14 cellular contexts compared by ENCODE assay signal in the genomic region with DNA sequence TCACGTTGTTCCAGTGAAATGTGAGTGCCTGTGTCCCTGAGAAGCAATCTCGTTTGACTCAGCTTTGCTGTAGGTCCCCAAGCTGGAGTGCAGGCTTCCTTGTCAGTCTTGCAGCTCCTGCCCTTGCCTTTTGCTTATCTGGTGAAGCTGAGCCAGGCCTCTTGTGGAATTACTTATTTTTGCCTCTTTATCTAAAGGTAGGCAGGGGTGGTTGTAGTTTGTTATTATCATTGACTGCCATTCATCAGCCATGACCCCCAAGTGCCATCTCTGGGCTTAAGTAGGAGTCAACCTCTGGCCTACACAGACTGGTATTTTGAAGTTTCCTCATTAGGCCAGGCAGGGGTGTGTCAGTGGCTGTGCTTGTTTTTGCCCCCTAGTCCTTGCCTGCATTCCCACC. TPM values are rescaled to one million over a fixed set of nuclear protein-coding genes. Genes with fewer than 3 reads are reported as not detected.
DNase-seq lines count a peak whose midpoint lies in the region; ATAC-seq and TF ChIP-seq lines count a peak whose summit lies in the region.
"Had no signal": no experiment of that assay in that cellular context is flagged by ENCODE, and none has a peak within 500 bp of the region (broad histone marks: within the 10 kb centered on the region; RNA-seq: fewer than 3 reads in every experiment).

No MANE protein-coding gene starts in this region.

- no peak overlapping the region for H4K91ac ChIP-seq in IMR-90 (ENCODE audit: insufficient read depth, low read depth, low read length)

- no peak overlapping the region for H2BK5ac ChIP-seq in IMR-90 (ENCODE audit: low read depth, low read length, poor library complexity, severe bottlenecking)

- peak overlapping the region; percentile 24; the same call in 1 of the 2 replicates for H3K9ac ChIP-seq in IMR-90 (ENCODE audit: low read depth, low read length)

- no peak overlapping the region for H2AK5ac ChIP-seq in IMR-90 (ENCODE audit: low read depth, low read length)

- no peak overlapping the region for H2AK9ac ChIP-seq in IMR-90 (replicated peaks; ENCODE audit: low read depth, low read length, poor library complexity)

- H4K5ac ChIP-seq in IMR-90 (ENCODE audit: low read depth, low read length) = no peak overlapping the region

- peaks cover 33% of the 10 kb centered on the region for H3K36me3 Mint-ChIP-seq in activated CD4-positive, alpha-beta T cell treated with anti-CD3 and anti-CD28 coated beads for 36 hours (ENCODE audit: low read depth)
- peaks cover 77% of the 10 kb centered on the region for H3K36me3 Mint-ChIP-seq in activated T-helper 17 cell treated with anti-CD3 and anti-CD28 coated beads, Interleukin-2, amount 50 U/mL, for 72 hours (ENCODE audit: low read depth)
- H3K36me3 Mint-ChIP-seq in naive thymus-derived CD8-positive, alpha-beta T cell = peaks cover 0 to 49% (median 10%) of the 10 kb centered on the region in 3 donors

- ATAC-seq in activated CD4-positive, alpha-beta T cell treated with anti-CD3 and anti-CD28 coated beads for 36 hours = no peak
- no peak for ATAC-seq in IMR-90 (ENCODE audit: low read depth)
- no peak for ATAC-seq in activated T-helper 17 cell treated with anti-CD3 and anti-CD28 coated beads, Interleukin-2, amount 50 U/mL, for 72 hours (replicated peaks)
- no peak for ATAC-seq in naive thymus-derived CD8-positive, alpha-beta T cell
- ATAC-seq: left ventricle myocardium superior had no signal

- no peaks in the 10 kb centered on the region for H3K9me3 ChIP-seq in IMR-90 (ENCODE audit: control insufficient read depth, insufficient read depth, low read length)

- H3K4me3 Mint-ChIP-seq in activated CD4-positive, alpha-beta T cell treated with anti-CD3 and anti-CD28 coated beads for 36 hours = peak overlapping the region; percentile 95
- peak overlapping the region; percentile 92 for H3K4me3 Mint-ChIP-seq in activated T-helper 17 cell treated with anti-CD3 and anti-CD28 coated beads, Interleukin-2, amount 50 U/mL, for 72 hours
- peak overlapping the region in 9 of 10 donors; percentile 15 to 98 (median 84) for H3K4me3 Mint-ChIP-seq in naive thymus-derived CD8-positive, alpha-beta T cell

- peak overlapping the region in 1 of 2 experiments; percentile 15; a peak in 2 of 4 replicates for H4K8ac ChIP-seq in IMR-90 (ENCODE audit: low read depth in 2 of 2, low read length in 2 of 2)

- H3K79me1 ChIP-seq in IMR-90 (ENCODE audit: low read depth in 1 of 2, low read length in 2 of 2) = peaks cover 39 to 69% of the 10 kb centered on the region in 2 experiments

- H2BK15ac ChIP-seq in IMR-90 (ENCODE audit: low read depth, low read length) = no peak overlapping the region

- peaks cover 54% of the 10 kb centered on the region for H3K4me1 Mint-ChIP-seq in activated CD4-positive, alpha-beta T cell treated with anti-CD3 and anti-CD28 coated beads for 36 hours
- peaks cover 32% of the 10 kb centered on the region for H3K4me1 Mint-ChIP-seq in activated T-helper 17 cell treated with anti-CD3 and anti-CD28 coated beads, Interleukin-2, amount 50 U/mL, for 72 hours
- H3K4me1 Mint-ChIP-seq in naive thymus-derived CD8-positive, alpha-beta T cell = peaks cover 32 to 78% (median 61%) of the 10 kb centered on the region in 4 donors

- H3K4ac ChIP-seq in IMR-90 (ENCODE audit: low read depth, low read length) = no peak overlapping the region

- H3K27ac ChIP-seq in IMR-90 (ENCODE audit: insufficient read depth, low read length) = no peak overlapping the region
- H3K27ac ChIP-seq: brain microvascular endothelial cell had no signal

- H2BK20ac ChIP-seq in IMR-90 (ENCODE audit: low read depth, low read length) = no peak overlapping the region

- TF ChIP-seq RAD21 in IMR-90 (IDR thresholded peaks at IDR 0.05; ENCODE audit: low read length) = no peak

- no peaks in the 10 kb centered on the region for H3K27me3 ChIP-seq in IMR-90 (ENCODE audit: control insufficient read depth, insufficient read depth, low read length)
- H3K27me3 ChIP-seq: brain microvascular endothelial cell had no signal

- H4K20me1 ChIP-seq in IMR-90 (ENCODE audit: insufficient read depth, low read length) = no peaks in the 10 kb centered on the region

- H2BK120ac ChIP-seq in IMR-90 (ENCODE audit: low read depth, low read length) = no peak overlapping the region

- no peak for TF ChIP-seq POLR2A in IMR-90 (IDR thresholded peaks at IDR 0.05; ENCODE audit: low read depth, low read length)

- H3K27me3 Mint-ChIP-seq in activated CD4-positive, alpha-beta T cell treated with anti-CD3 and anti-CD28 coated beads for 36 hours = no peaks in the 10 kb centered on the region
- no peaks in the 10 kb centered on the region for H3K27me3 Mint-ChIP-seq in activated T-helper 17 cell treated with anti-CD3 and anti-CD28 coated beads, Interleukin-2, amount 50 U/mL, for 72 hours
- H3K27me3 Mint-ChIP-seq in naive thymus-derived CD8-positive, alpha-beta T cell = no peaks in the 10 kb centered on the region

- H3K18ac ChIP-seq in IMR-90 (ENCODE audit: low read depth, low read length) = no peak overlapping the region

- no peak overlapping the region; the same call in 1 of the 2 replicates for H3K4me2 ChIP-seq in IMR-90 (ENCODE audit: low read depth, low read length)

- dilution Hi-C loops in IMR-90 (cut with HindIII; ENCODE audit: low sequenced_read_pairs, unreplicated experiment) = no loop called here

- H3K9me1 ChIP-seq in IMR-90 (ENCODE audit: insufficient read depth, low read length) = peaks cover 8% of the 10 kb centered on the region; the same call in 1 of the 2 replicates

- CTCF ChIA-PET in activated CD4-positive, alpha-beta T cell treated with anti-CD3 and anti-CD28 coated beads for 36 hours (lab: Charles Lee) = no interaction called here
- CTCF ChIA-PET in IMR-90 (lab: Yijun Ruan, JAX) = interaction anchor here (0.8 to 1.7 kb wide), 2 partner anchors 10 to 271 kb away, joined by 3 to 4 read pairs; no protein-coding TSS in a partner anchor

- DNase-seq in activated CD4-positive, alpha-beta T cell treated with anti-CD3 and anti-CD28 coated beads for 36 hours = no peak
- DNase-seq in activated CD4-positive, alpha-beta T cell treated with anti-CD3 and anti-CD28 coated beads for 4 hours = no peak
- DNase-seq in IMR-90 = no peak
- no peak for DNase-seq in naive thymus-derived CD8-positive, alpha-beta T cell
- no peak for DNase-seq in NAMALWA (ENCODE audit: low spot score)
- no peak for DNase-seq in activated effector memory CD4-positive, alpha-beta T cell treated with Interleukin-2 at 50 U/mL for 16 hours
- DNase-seq in hepatic stellate cell (ENCODE audit: low spot score) = no peak
- DNase-seq: brain microvascular endothelial cell; DMS53; left ventricle myocardium superior; stimulated activated CD4-positive, alpha-beta T cell treated with anti-CD3 and anti-CD28 coated beads, Interleukin-15, amount 100 ng/mL, for 24 hours; T-helper 9 cell had no signal

- H3K27ac Mint-ChIP-seq in activated CD4-positive, alpha-beta T cell treated with anti-CD3 and anti-CD28 coated beads for 36 hours = peak overlapping the region; percentile 95
- peak overlapping the region; percentile 39 for H3K27ac Mint-ChIP-seq in activated T-helper 17 cell treated with anti-CD3 and anti-CD28 coated beads, Interleukin-2, amount 50 U/mL, for 72 hours
- peak overlapping the region in 6 of 10 donors; percentile 35 to 98 (median 68) for H3K27ac Mint-ChIP-seq in naive thymus-derived CD8-positive, alpha-beta T cell

- H3K9me3 Mint-ChIP-seq in activated CD4-positive, alpha-beta T cell treated with anti-CD3 and anti-CD28 coated beads for 36 hours (ENCODE audit: low read depth) = no peaks in the 10 kb centered on the region
- no peaks in the 10 kb centered on the region for H3K9me3 Mint-ChIP-seq in activated T-helper 17 cell treated with anti-CD3 and anti-CD28 coated beads, Interleukin-2, amount 50 U/mL, for 72 hours
- no peaks in the 10 kb centered on the region for H3K9me3 Mint-ChIP-seq in naive thymus-derived CD8-positive, alpha-beta T cell

- TF ChIP-seq CTCF in IMR-90 (conservative IDR thresholded peaks at IDR 0.05; ENCODE audit: low read depth, low read length) = no peak

- H3K14ac ChIP-seq in IMR-90 (replicated peaks; ENCODE audit: low read depth, low read length) = no peak overlapping the region; the same call in 1 of the 2 replicates

- 23% methylated on average over 2 of the region's 2 CpGs; no CpG with 5 or more reads in 1 of the 2 experiments for WGBS in IMR-90 (ENCODE audit: extremely low coverage in 2 of 2, insufficient read length in 1 of 2), 2 experiments

- H2AFZ ChIP-seq in IMR-90 (replicated peaks; ENCODE audit: low read length, poor library complexity) = no peak overlapping the region

- peaks cover 3% of the 10 kb centered on the region for H3K4me1 ChIP-seq in IMR-90 (ENCODE audit: control insufficient read depth, insufficient read depth, low read length)

- POLR2A ChIA-PET in activated CD4-positive, alpha-beta T cell treated with anti-CD3 and anti-CD28 coated beads for 36 hours (lab: Charles Lee) = no interaction called here
- POLR2A ChIA-PET in IMR-90 (lab: Charles Lee; ENCODE audit: unreplicated experiment) = no interaction called here
- POLR2A ChIA-PET in naive thymus-derived CD8-positive, alpha-beta T cell (lab: Charles Lee) = no interaction called here

- in situ Hi-C loops in IMR-90 (cut with MboI; ENCODE audit: low sequenced_read_pairs) = loop anchor here (25.0 kb wide), 1 partner anchor 1262 kb away; no protein-coding TSS in a partner anchor

- intact Hi-C loops in activated CD4-positive, alpha-beta T cell treated with anti-CD3 and anti-CD28 coated beads for 36 hours (cut with DNase I, micrococcal nuclease) = no loop called here
- intact Hi-C loops in IMR-90 (cut with micrococcal nuclease) = no loop called here

- H3K36me3 ChIP-seq in IMR-90 (ENCODE audit: control insufficient read depth, insufficient read depth, low read length) = peaks cover 26% of the 10 kb centered on the region

- 0 out of 2 replicates have a peak overlapping the region, but pooled peaks have one; percentile 50 for H3K23ac ChIP-seq in IMR-90 (ENCODE audit: low read depth, low read length)

- no TSS peak for BruUV-seq in IMR-90 (replicated peaks; lab: Mats Ljungman, UMichigan)

- no peak overlapping the region for H3K4me3 ChIP-seq in IMR-90 (ENCODE audit: insufficient read depth, low read depth, low read length)

- H3K56ac ChIP-seq in IMR-90 (ENCODE audit: extremely low read depth, insufficient read depth, low read length) = no peak overlapping the region

RNA-seq across cellular contexts. Expression of a gene that starts 2.1 kb away (rescaled TPM):
- total RNA-seq in activated CD4-positive, alpha-beta T cell treated with anti-CD3 and anti-CD28 coated beads for 36 hours = 10 to 100 TPM; 77.2 to 99.3 TPM
- total RNA-seq in IMR-90 (2012; rRNA removed) = 66.5 and 158 TPM in 2 replicates
- polyA plus RNA-seq in IMR-90 (2012; rRNA removed) = 80.5 and 81.4 TPM in 2 replicates
- polyA plus RNA-seq in IMR-90 (2012; cell fraction: cytosol; rRNA removed) = 55.5 and 59.7 TPM in 2 replicates
- polyA plus RNA-seq in IMR-90 (2012; cell fraction: nucleus; rRNA removed; ENCODE audit: low replicate concordance) = 15.6 and 52.6 TPM in 2 replicates
- total RNA-seq in activated T-helper 17 cell treated with anti-CD3 and anti-CD28 coated beads, Interleukin-2, amount 50 U/mL, for 72 hours = 100 to 1,000 TPM in 1 of 2 donors, 10 to 100 TPM in 1; 90.4 to 109 TPM
- 10 to 100 TPM; 76.4 to 83.9 TPM for total RNA-seq in naive thymus-derived CD8-positive, alpha-beta T cell
- 100 to 1,000 TPM; 194 to 241 (median 212) TPM for polyA plus RNA-seq in naive thymus-derived CD8-positive, alpha-beta T cell

RNA-seq across cellular contexts. Expression of a gene that starts 26.9 kb away (rescaled TPM):
- 10 to 100 TPM; 67.6 to 81.7 TPM for total RNA-seq in activated CD4-positive, alpha-beta T cell treated with anti-CD3 and anti-CD28 coated beads for 36 hours
- 129 and 141 TPM in 2 replicates for total RNA-seq in IMR-90 (2012; rRNA removed)
- 170 and 175 TPM in 2 replicates for polyA plus RNA-seq in IMR-90 (2012; rRNA removed)
- 101 and 219 TPM in 2 replicates for polyA plus RNA-seq in IMR-90 (2012; cell fraction: cytosol; rRNA removed)
- polyA plus RNA-seq in IMR-90 (2012; cell fraction: nucleus; rRNA removed; ENCODE audit: low replicate concordance) = 81.3 and 113 TPM in 2 replicates
- total RNA-seq in activated T-helper 17 cell treated with anti-CD3 and anti-CD28 coated beads, Interleukin-2, amount 50 U/mL, for 72 hours = 10 to 100 TPM; 52.6 to 64.1 TPM
- 10 to 100 TPM; 33.7 to 35.8 TPM for total RNA-seq in naive thymus-derived CD8-positive, alpha-beta T cell
- polyA plus RNA-seq in naive thymus-derived CD8-positive, alpha-beta T cell = 100 to 1,000 TPM in 2 of 3 donors, 10 to 100 TPM in 1; 95.9 to 205 (median 135) TPM

RNA-seq across cellular contexts. Expression of a gene that starts 55.0 kb away (rescaled TPM):
- total RNA-seq in activated CD4-positive, alpha-beta T cell treated with anti-CD3 and anti-CD28 coated beads for 36 hours = 10 to 100 TPM; 35.6 to 39.4 TPM
- total RNA-seq in IMR-90 (2012; rRNA removed) = 22.9 and 28.6 TPM in 2 replicates
- 16.7 and 16.9 TPM in 2 replicates for polyA plus RNA-seq in IMR-90 (2012; rRNA removed)
- 3.9 and 5.4 TPM in 2 replicates for polyA plus RNA-seq in IMR-90 (2012; cell fraction: cytosol; rRNA removed)
- 2.0 and 7.9 TPM in 2 replicates for polyA plus RNA-seq in IMR-90 (2012; cell fraction: nucleus; rRNA removed; ENCODE audit: low replicate concordance)
- total RNA-seq in activated T-helper 17 cell treated with anti-CD3 and anti-CD28 coated beads, Interleukin-2, amount 50 U/mL, for 72 hours = 10 to 100 TPM; 13.7 to 27.4 TPM
- 10 to 100 TPM in 1 of 2 experiments, 1 to 10 TPM in 1; 8.5 to 11.0 TPM for total RNA-seq in naive thymus-derived CD8-positive, alpha-beta T cell
- 10 to 100 TPM; 17.6 to 26.9 (median 22.4) TPM for polyA plus RNA-seq in naive thymus-derived CD8-positive, alpha-beta T cell

RNA-seq across cellular contexts. Expression of a gene that starts 55.3 kb away (rescaled TPM):
- 1 to 10 TPM; 1.2 to 2.4 TPM for total RNA-seq in activated CD4-positive, alpha-beta T cell treated with anti-CD3 and anti-CD28 coated beads for 36 hours
- not detected in 2 replicates for total RNA-seq in IMR-90 (2012; rRNA removed)
- polyA plus RNA-seq in IMR-90 (2012; rRNA removed) = 0.31 TPM in 1 of 2 replicates, not detected in the other
- polyA plus RNA-seq in IMR-90 (2012; cell fraction: cytosol; rRNA removed) = 0.47 TPM in 1 of 2 replicates, not detected in the other
- 0.40 TPM in 1 of 2 replicates, not detected in the other for polyA plus RNA-seq in IMR-90 (2012; cell fraction: nucleus; rRNA removed; ENCODE audit: low replicate concordance)
- not detected for total RNA-seq in activated T-helper 17 cell treated with anti-CD3 and anti-CD28 coated beads, Interleukin-2, amount 50 U/mL, for 72 hours
- total RNA-seq in naive thymus-derived CD8-positive, alpha-beta T cell = 1 to 10 TPM; 1.2 to 1.8 TPM
- 1 to 10 TPM in 1 of 3 donors, under 1 TPM in 1, not detected in 1; 0.60 to 1.0 TPM for polyA plus RNA-seq in naive thymus-derived CD8-positive, alpha-beta T cell
- total RNA-seq: H4, left ventricle myocardium superior had no signal

Comparison
In these comparisons a context has a peak if more than half of its experiments do, and no peak if none do; other contexts are left out.
1. H3K27ac Mint-ChIP-seq: peak in every context shown above with its lines; median percentile 95 in activated CD4-positive, alpha-beta T cell treated with anti-CD3 and anti-CD28 coated beads for 36 hours; 68 in naive thymus-derived CD8-positive, alpha-beta T cell; 39 in activated T-helper 17 cell treated with anti-CD3 and anti-CD28 coated beads, Interleukin-2, amount 50 U/mL, for 72 hours.